In the genomic region with DNA sequence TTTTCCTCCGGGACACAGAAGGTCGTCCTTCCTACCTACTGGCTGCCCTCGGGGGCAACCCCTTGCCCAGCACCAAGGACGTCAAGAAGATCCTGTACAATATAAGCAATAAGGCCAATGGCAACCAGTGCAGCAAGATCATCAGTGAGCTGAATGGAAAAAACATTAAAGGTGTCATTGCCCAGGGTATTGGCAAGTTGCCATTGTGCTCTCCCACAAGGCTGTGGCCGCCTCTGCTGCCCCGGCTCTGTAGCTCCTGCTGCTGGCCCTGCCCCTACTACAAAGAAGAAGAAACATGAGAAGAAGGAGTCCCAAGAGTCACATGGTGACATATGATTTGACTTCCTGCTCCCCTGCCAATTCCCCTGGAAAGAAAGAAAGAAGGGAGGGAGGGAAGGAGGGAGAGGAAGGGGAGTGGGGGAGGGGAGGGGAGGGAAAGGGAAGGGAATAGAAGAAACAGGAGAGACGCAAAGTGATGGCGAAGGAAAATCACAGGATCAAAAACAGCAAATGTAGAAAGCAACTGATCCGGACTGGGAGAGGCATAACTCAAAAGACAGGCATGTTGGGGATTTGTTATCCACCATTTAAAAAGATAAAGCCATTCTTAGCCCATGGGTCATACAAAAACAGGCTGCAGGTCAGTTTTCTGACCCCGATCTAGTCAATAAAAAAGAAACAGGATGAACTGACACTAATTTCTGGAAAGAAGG, we compare ENCODE assay signal across 8 cellular contexts.
DNase-seq lines count a peak whose midpoint lies in the region; ATAC-seq lines count a peak whose summit lies in the region.

No MANE protein-coding gene starts in this region.

- in situ Hi-C loops in Caki2 (cut with HindIII; ENCODE audit: low pct_unique_long_range_greater_than_20kb, low sequenced_read_pairs), result no loop called here
- in situ Hi-C loops in KBM-7 (cut with MboI; ENCODE audit: low pct_unique_long_range_greater_than_20kb, low sequenced_read_pairs), result loop anchor here (25.0 kb wide), 1 partner anchor 211 kb away; no protein-coding TSS in a partner anchor

- H3K27ac Mint-ChIP-seq in stimulated activated naive CD8-positive, alpha-beta T cell treated with anti-CD3 and anti-CD28 coated beads, Interleukin-15, Interleukin-2, amounts not matched to agents 100 ng/mL and 50 ng/mL, for 24 hours, result peak overlapping the region; percentile 99

- H3K4me1 Mint-ChIP-seq in stimulated activated naive CD8-positive, alpha-beta T cell treated with anti-CD3 and anti-CD28 coated beads, Interleukin-15, Interleukin-2, amounts not matched to agents 100 ng/mL and 50 ng/mL, for 24 hours (ENCODE audit: low read depth), result peaks cover 51% of the 10 kb centered on the region

- DNase-seq in Caki2 (ENCODE audit: low read depth), result peak; percentile 46
- DNase-seq in KBM-7, result peak; percentile 89
- DNase-seq in SW480 (ENCODE audit: low spot score), result peak; percentile 61
- DNase-seq in glomerular visceral epithelial cell (ENCODE audit: extremely low spot score), result peak; percentile 69
- DNase-seq in putamen (ENCODE audit: low spot score), result no peak
- DNase-seq in OCI-M2 (lab: John Stamatoyannopoulos, UW; ENCODE audit: unreplicated experiment), result no peak

- no peak for ATAC-seq in GM19395 (IDR thresholded peaks at IDR 0.05; ENCODE audit: unreplicated experiment)

- H3K9me3 Mint-ChIP-seq in stimulated activated naive CD8-positive, alpha-beta T cell treated with anti-CD3 and anti-CD28 coated beads, Interleukin-15, Interleukin-2, amounts not matched to agents 100 ng/mL and 50 ng/mL, for 24 hours, result peaks cover 39% of the 10 kb centered on the region

- peaks cover 42% of the 10 kb centered on the region for H3K36me3 Mint-ChIP-seq in stimulated activated naive CD8-positive, alpha-beta T cell treated with anti-CD3 and anti-CD28 coated beads, Interleukin-15, Interleukin-2, amounts not matched to agents 100 ng/mL and 50 ng/mL, for 24 hours (ENCODE audit: low read depth)

- no peaks in the 10 kb centered on the region for H3K27me3 Mint-ChIP-seq in stimulated activated naive CD8-positive, alpha-beta T cell treated with anti-CD3 and anti-CD28 coated beads, Interleukin-15, Interleukin-2, amounts not matched to agents 100 ng/mL and 50 ng/mL, for 24 hours

- H3K4me3 Mint-ChIP-seq in stimulated activated naive CD8-positive, alpha-beta T cell treated with anti-CD3 and anti-CD28 coated beads, Interleukin-15, Interleukin-2, amounts not matched to agents 100 ng/mL and 50 ng/mL, for 24 hours, result peak overlapping the region; percentile 31

Comparison
In these comparisons a context has a peak if more than half of its experiments do, and no peak if none do; other contexts are left out.
1. DNase-seq: peak in Caki2 (single experiment), KBM-7 (single experiment), SW480 (single experiment) and glomerular visceral epithelial cell (single experiment); none in putamen (single experiment) and OCI-M2 (single experiment).